In genomic region chr21:16454371-16454770, GRCh38 we compare ENCODE assay signal across 2 cellular contexts.
TF ChIP-seq lines count a peak whose summit lies in the region.

No MANE protein-coding gene starts in this region.

TF ChIP-seq in liver, 16 proteins besides CTCF, POLR2A, EP300 and RAD21:
- TF ChIP-seq RXRA (IDR thresholded peaks at IDR 0.05) (no peak), HNF4A (conservative IDR thresholded peaks at IDR 0.05) (peak in 1 of 2 donors; percentile 14), SP1 (IDR thresholded peaks at IDR 0.05) (no peak), HNF4G (IDR thresholded peaks at IDR 0.05) (no peak), FOXA2 (IDR thresholded peaks at IDR 0.05) (no peak)
- TF ChIP-seq, protein P1, sequence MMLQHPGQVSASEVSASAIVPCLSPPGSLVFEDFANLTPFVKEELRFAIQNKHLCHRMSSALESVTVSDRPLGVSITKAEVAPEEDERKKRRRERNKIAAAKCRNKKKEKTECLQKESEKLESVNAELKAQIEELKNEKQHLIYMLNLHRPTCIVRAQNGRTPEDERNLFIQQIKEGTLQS (IDR thresholded peaks at IDR 0.05): no peak

TF ChIP-seq in HepG2, 621 proteins besides CTCF, POLR2A, EP300 and RAD21:
- TF ChIP-seq ZFX (CRISPR knock-in tag; IDR thresholded peaks at IDR 0.05; ENCODE audit: low read depth) (no peak), ZNF782 (CRISPR knock-in tag; IDR thresholded peaks at IDR 0.05; ENCODE audit: borderline replicate concordance) (no peak), EZH2 (conservative IDR thresholded peaks at IDR 0.05; ENCODE audit: low read depth, low read length) (no peak), ZNF432 (CRISPR knock-in tag; IDR thresholded peaks at IDR 0.05; ENCODE audit: borderline replicate concordance) (no peak), SAP130 (CRISPR knock-in tag; IDR thresholded peaks at IDR 0.05; ENCODE audit: low read depth) (no peak), ZNF850 (CRISPR knock-in tag; conservative IDR thresholded peaks at IDR 0.05) (no peak)
